ENCODE assay signal across 12 cellular contexts in the genomic region with DNA sequence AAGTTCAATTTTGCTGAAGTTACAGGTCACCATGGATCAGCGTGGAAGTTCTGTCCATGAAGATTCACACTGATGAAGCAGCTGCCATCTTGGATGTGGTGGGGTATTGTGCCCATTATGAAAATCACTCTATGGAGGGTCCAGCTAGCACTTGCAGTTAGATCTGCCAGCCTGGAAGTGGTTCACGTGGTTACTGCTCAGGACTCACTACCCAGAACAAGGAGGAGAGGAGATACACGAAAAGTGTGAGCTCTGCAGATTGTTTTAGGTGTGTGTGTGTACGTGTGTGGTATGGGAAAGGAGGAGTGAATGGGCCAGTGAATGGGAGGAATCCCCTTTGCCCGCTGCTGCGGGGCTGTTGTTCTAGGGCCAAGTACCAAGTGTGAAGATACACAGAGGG.
"Had no signal": no experiment of that assay in that cellular context is flagged by ENCODE, and none has a peak within 500 bp of the region (broad histone marks: within the 10 kb centered on the region; RNA-seq: fewer than 3 reads in every experiment).

No MANE protein-coding gene starts in this region.

- DNase-seq: anterior cingulate cortex; dermis blood vessel endothelial cell; foreskin melanocyte; mesenchymal stem cell; naive thymus-derived CD8-positive, alpha-beta T cell; stimulated activated naive B cell treated with anti-CD40 and anti-IgM and Interleukin-4, amounts not matched to agents 10 μg/mL and 1 μg/mL and 100 μg/mL, for 72 hours; substantia nigra had no signal

- H3K9me3 ChIP-seq: tibial nerve, vagina had no signal

- H3K27ac ChIP-seq: epithelial cell of prostate, tibial nerve, vagina had no signal

- H3K27ac Mint-ChIP-seq: activated naive CD8-positive, alpha-beta T cell; stimulated activated naive B cell treated with anti-CD40 and anti-IgM and Interleukin-4, amounts not matched to agents 10 μg/mL and 1 μg/mL and 100 μg/mL, for 72 hours had no signal

- H3K4me3 ChIP-seq: tibial nerve, vagina had no signal

- H3K27me3 ChIP-seq: tibial nerve, vagina had no signal

- H3K36me3 ChIP-seq: tibial nerve, vagina had no signal

- ATAC-seq: naive thymus-derived CD8-positive, alpha-beta T cell; SK-N-SH treated with all-trans-retinoic acid at 6 μM for 48 hours; stimulated activated naive B cell treated with anti-CD40 and anti-IgM and Interleukin-4, amounts not matched to agents 10 μg/mL and 1 μg/mL and 100 μg/mL, for 72 hours had no signal

- H3K36me3 Mint-ChIP-seq: activated naive CD8-positive, alpha-beta T cell; stimulated activated naive B cell treated with anti-CD40 and anti-IgM and Interleukin-4, amounts not matched to agents 10 μg/mL and 1 μg/mL and 100 μg/mL, for 72 hours had no signal

- H3K4me1 ChIP-seq: vagina had no signal

- H3K4me3 Mint-ChIP-seq: activated naive CD8-positive, alpha-beta T cell; stimulated activated naive B cell treated with anti-CD40 and anti-IgM and Interleukin-4, amounts not matched to agents 10 μg/mL and 1 μg/mL and 100 μg/mL, for 72 hours had no signal
